ENCODE assay signal across 10 cellular contexts in the genomic region with DNA sequence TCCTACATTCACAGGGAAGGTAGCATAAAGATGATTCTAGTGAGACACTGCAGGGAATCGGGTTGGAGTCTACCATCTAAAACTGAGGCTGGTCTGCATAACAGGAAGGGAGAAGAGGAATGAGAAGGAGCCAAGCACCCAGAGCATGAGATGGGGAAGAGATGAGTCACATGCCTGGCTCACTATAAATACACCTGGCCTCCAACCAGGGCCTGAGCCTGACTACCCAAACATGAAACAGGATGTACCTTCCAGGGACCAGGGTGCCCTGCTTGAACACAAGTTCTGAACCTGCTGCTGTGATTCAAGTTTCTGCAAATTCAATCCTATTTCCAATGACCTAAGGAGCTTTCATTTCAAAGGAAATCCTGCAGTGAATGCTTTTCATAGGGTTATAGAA. TPM values are rescaled to one million over a fixed set of nuclear protein-coding genes. Genes with fewer than 3 reads are reported as not detected.
A peak's percentile ranks its signal among the peaks of the same experiment; 100 is the strongest.
DNase-seq lines count a peak whose midpoint lies in the region; ATAC-seq, FAIRE-seq and TF ChIP-seq lines count a peak whose summit lies in the region.
"Had no signal": no experiment of that assay in that cellular context is flagged by ENCODE, and none has a peak within 500 bp of the region (broad histone marks: within the 10 kb centered on the region; RNA-seq: fewer than 3 reads in every experiment).

No MANE protein-coding gene starts in this region.

- no peaks in the 10 kb centered on the region for H3K27me3 Mint-ChIP-seq in activated CD8-positive, alpha-beta T cell treated with anti-CD3 and anti-CD28 coated beads for 36 hours
- H3K27me3 Mint-ChIP-seq in activated CD8-positive, alpha-beta T cell treated with anti-CD3 and anti-CD28 coated beads, Interleukin-2, amount 10 ng/mL, durations not matched to agents 7 days and 5 days (ENCODE audit: low read depth), result no peaks in the 10 kb centered on the region
- H3K27me3 Mint-ChIP-seq in stimulated activated naive CD8-positive, alpha-beta T cell treated with anti-CD3 and anti-CD28 coated beads, Interleukin-15, Interleukin-2, amounts not matched to agents 100 ng/mL and 50 ng/mL, for 24 hours, result no peaks in the 10 kb centered on the region
- H3K27me3 Mint-ChIP-seq in GM23338 (ENCODE audit: insufficient read depth, low read depth, poor library complexity), result peaks cover 5% of the 10 kb centered on the region
- H3K27me3 Mint-ChIP-seq: B cell had no signal

- peak; percentile 72 for ATAC-seq in activated CD8-positive, alpha-beta T cell treated with anti-CD3 and anti-CD28 coated beads for 36 hours
- no peak for ATAC-seq in activated CD8-positive, alpha-beta T cell treated with anti-CD3 and anti-CD28 coated beads, Interleukin-2, amount 10 ng/mL, durations not matched to agents 7 days and 5 days
- ATAC-seq in HG03342 (IDR thresholded peaks at IDR 0.05; ENCODE audit: unreplicated experiment), result peak; percentile 56
- ATAC-seq in GM23338, result no peak

- peak overlapping the region; percentile 75 for H3K27ac Mint-ChIP-seq in activated CD8-positive, alpha-beta T cell treated with anti-CD3 and anti-CD28 coated beads for 36 hours
- H3K27ac Mint-ChIP-seq in activated CD8-positive, alpha-beta T cell treated with anti-CD3 and anti-CD28 coated beads, Interleukin-2, amount 10 ng/mL, durations not matched to agents 7 days and 5 days, result no peak overlapping the region
- peak overlapping the region; percentile 59 for H3K27ac Mint-ChIP-seq in stimulated activated naive CD8-positive, alpha-beta T cell treated with anti-CD3 and anti-CD28 coated beads, Interleukin-15, Interleukin-2, amounts not matched to agents 100 ng/mL and 50 ng/mL, for 24 hours
- no peak overlapping the region for H3K27ac Mint-ChIP-seq in GM23338
- H3K27ac Mint-ChIP-seq: B cell had no signal

- H2AFZ ChIP-seq in GM23338, result no peak overlapping the region

- no peak for TF ChIP-seq CTCF in activated CD8-positive, alpha-beta T cell treated with anti-CD3 and anti-CD28 coated beads for 36 hours (IDR thresholded peaks at IDR 0.05)
- TF ChIP-seq CTCF in bronchial epithelial cell (IDR thresholded peaks at IDR 0.05; ENCODE audit: insufficient read depth, low read length, severe bottlenecking), result no peak
- no peak for TF ChIP-seq CTCF in GM23338 (conservative IDR thresholded peaks at IDR 0.05; ENCODE audit: low read depth in 2 of 2)

- H3K27me3 ChIP-seq in bronchial epithelial cell (ENCODE audit: control insufficient read depth, insufficient read depth, low read length) (no peaks in the 10 kb centered on the region), GM23338 (ENCODE audit: insufficient read depth) (no peaks in the 10 kb centered on the region)

- no peak overlapping the region for H3K4me2 ChIP-seq in GM23338

- no peaks in the 10 kb centered on the region for H3F3A ChIP-seq in GM23338 (replicated peaks; ENCODE audit: low read depth)

- H3K4me1 Mint-ChIP-seq in activated CD8-positive, alpha-beta T cell treated with anti-CD3 and anti-CD28 coated beads for 36 hours (ENCODE audit: low read depth), result peaks cover 53% of the 10 kb centered on the region
- H3K4me1 Mint-ChIP-seq in activated CD8-positive, alpha-beta T cell treated with anti-CD3 and anti-CD28 coated beads, Interleukin-2, amount 10 ng/mL, durations not matched to agents 7 days and 5 days (ENCODE audit: low read depth), result peaks cover 20% of the 10 kb centered on the region
- H3K4me1 Mint-ChIP-seq in stimulated activated naive CD8-positive, alpha-beta T cell treated with anti-CD3 and anti-CD28 coated beads, Interleukin-15, Interleukin-2, amounts not matched to agents 100 ng/mL and 50 ng/mL, for 24 hours (ENCODE audit: low read depth), result peaks cover 73% of the 10 kb centered on the region
- H3K4me1 Mint-ChIP-seq in GM23338, result peaks cover 44% of the 10 kb centered on the region

- H3K36me3 ChIP-seq in bronchial epithelial cell (ENCODE audit: control insufficient read depth, insufficient read depth, low read length) (no peaks in the 10 kb centered on the region), GM23338 (ENCODE audit: insufficient read depth) (no peaks in the 10 kb centered on the region)

- H3K4me3 ChIP-seq in bronchial epithelial cell (ENCODE audit: low read depth, low read length), result no peak overlapping the region
- H3K4me3 ChIP-seq in GM23338, result no peak overlapping the region

- H4K20me1 ChIP-seq in GM23338 (replicated peaks; ENCODE audit: insufficient read depth), result no peaks in the 10 kb centered on the region

- intact Hi-C loops in activated CD8-positive, alpha-beta T cell treated with anti-CD3 and anti-CD28 coated beads for 36 hours (cut with micrococcal nuclease), result no loop called here

- H3K4me3 Mint-ChIP-seq in activated CD8-positive, alpha-beta T cell treated with anti-CD3 and anti-CD28 coated beads for 36 hours, result no peak overlapping the region
- H3K4me3 Mint-ChIP-seq in activated CD8-positive, alpha-beta T cell treated with anti-CD3 and anti-CD28 coated beads, Interleukin-2, amount 10 ng/mL, durations not matched to agents 7 days and 5 days, result no peak overlapping the region
- no peak overlapping the region for H3K4me3 Mint-ChIP-seq in stimulated activated naive CD8-positive, alpha-beta T cell treated with anti-CD3 and anti-CD28 coated beads, Interleukin-15, Interleukin-2, amounts not matched to agents 100 ng/mL and 50 ng/mL, for 24 hours
- no peak overlapping the region for H3K4me3 Mint-ChIP-seq in GM23338
- H3K4me3 Mint-ChIP-seq: B cell had no signal

- POLR2A ChIA-PET in activated CD8-positive, alpha-beta T cell treated with anti-CD3 and anti-CD28 coated beads for 36 hours (lab: Charles Lee), result no interaction called here
- POLR2A ChIA-PET in activated CD8-positive, alpha-beta T cell treated with anti-CD3 and anti-CD28 coated beads, Interleukin-2, amount 10 ng/mL, durations not matched to agents 7 days and 5 days (lab: Charles Lee), result no interaction called here

- FAIRE-seq in bronchial epithelial cell (lab: Jason Lieb, UNC), result no peak

- no peak overlapping the region for H3K27ac ChIP-seq in GM23338 (ENCODE audit: low read depth)
- H3K27ac ChIP-seq: VCaP had no signal

- H3K79me2 ChIP-seq in GM23338 (replicated peaks; ENCODE audit: insufficient read depth), result peaks cover 29% of the 10 kb centered on the region

- H3K9me2 ChIP-seq in GM23338 (ENCODE audit: insufficient read depth), result no peaks in the 10 kb centered on the region

- CTCF ChIA-PET in activated CD8-positive, alpha-beta T cell treated with anti-CD3 and anti-CD28 coated beads for 36 hours (lab: Charles Lee), result no interaction called here
- CTCF ChIA-PET in activated CD8-positive, alpha-beta T cell treated with anti-CD3 and anti-CD28 coated beads, Interleukin-2, amount 10 ng/mL, durations not matched to agents 7 days and 5 days (lab: Charles Lee), result no interaction called here

- peak; percentile 26 for DNase-seq in activated CD8-positive, alpha-beta T cell treated with anti-CD3 and anti-CD28 coated beads for 36 hours
- DNase-seq in activated CD8-positive, alpha-beta T cell treated with anti-CD3 and anti-CD28 coated beads, Interleukin-2, amount 10 ng/mL, durations not matched to agents 7 days and 5 days, result no peak
- peak; percentile 76 for DNase-seq in bronchial epithelial cell (ENCODE audit: low read depth)
- no peak for DNase-seq in GM23338 (ENCODE audit: low spot score)
- no peak for DNase-seq in MV-4-11 (lab: John Stamatoyannopoulos, UW)
- DNase-seq in AG08396 (ENCODE audit: low spot score), result no peak

- H3K9me3 Mint-ChIP-seq in activated CD8-positive, alpha-beta T cell treated with anti-CD3 and anti-CD28 coated beads for 36 hours, result peaks cover 14% of the 10 kb centered on the region
- peaks cover 7% of the 10 kb centered on the region for H3K9me3 Mint-ChIP-seq in activated CD8-positive, alpha-beta T cell treated with anti-CD3 and anti-CD28 coated beads, Interleukin-2, amount 10 ng/mL, durations not matched to agents 7 days and 5 days (ENCODE audit: insufficient read depth)
- peaks cover 14% of the 10 kb centered on the region for H3K9me3 Mint-ChIP-seq in stimulated activated naive CD8-positive, alpha-beta T cell treated with anti-CD3 and anti-CD28 coated beads, Interleukin-15, Interleukin-2, amounts not matched to agents 100 ng/mL and 50 ng/mL, for 24 hours
- H3K9me3 Mint-ChIP-seq in GM23338, result peaks cover 15% of the 10 kb centered on the region

- 0 out of 2 replicates have a peak, but pooled peaks cover 6% of the 10 kb centered on the region for H3K4me1 ChIP-seq in GM23338 (ENCODE audit: insufficient read depth)

- H3K36me3 Mint-ChIP-seq in activated CD8-positive, alpha-beta T cell treated with anti-CD3 and anti-CD28 coated beads for 36 hours (ENCODE audit: low read depth), result peaks cover 22% of the 10 kb centered on the region
- peaks cover 26% of the 10 kb centered on the region for H3K36me3 Mint-ChIP-seq in activated CD8-positive, alpha-beta T cell treated with anti-CD3 and anti-CD28 coated beads, Interleukin-2, amount 10 ng/mL, durations not matched to agents 7 days and 5 days (ENCODE audit: low read depth)
- H3K36me3 Mint-ChIP-seq in stimulated activated naive CD8-positive, alpha-beta T cell treated with anti-CD3 and anti-CD28 coated beads, Interleukin-15, Interleukin-2, amounts not matched to agents 100 ng/mL and 50 ng/mL, for 24 hours (ENCODE audit: low read depth), result peaks cover 14% of the 10 kb centered on the region
- peaks cover 26% of the 10 kb centered on the region for H3K36me3 Mint-ChIP-seq in GM23338 (ENCODE audit: low read depth)

TF ChIP-seq in GM23338, 12 proteins besides CTCF, POLR2A, EP300 and RAD21 (continues in another document):
- TF ChIP-seq POLR2AphosphoS5 (IDR thresholded peaks at IDR 0.05; ENCODE audit: low read depth) (no peak), ZNF331 (CRISPR knock-in tag; IDR thresholded peaks at IDR 0.05; ENCODE audit: low read depth) (no peak), JUNB (IDR thresholded peaks at IDR 0.05; ENCODE audit: unreplicated experiment) (no peak), STAT1 (IDR thresholded peaks at IDR 0.05; ENCODE audit: unreplicated experiment) (no peak), CREB1 (CRISPR knock-in tag; IDR thresholded peaks at IDR 0.05; ENCODE audit: low read depth) (no peak), ZNF114 (CRISPR knock-in tag; IDR thresholded peaks at IDR 0.05) (no peak)
- TF ChIP-seq, protein P1, sequence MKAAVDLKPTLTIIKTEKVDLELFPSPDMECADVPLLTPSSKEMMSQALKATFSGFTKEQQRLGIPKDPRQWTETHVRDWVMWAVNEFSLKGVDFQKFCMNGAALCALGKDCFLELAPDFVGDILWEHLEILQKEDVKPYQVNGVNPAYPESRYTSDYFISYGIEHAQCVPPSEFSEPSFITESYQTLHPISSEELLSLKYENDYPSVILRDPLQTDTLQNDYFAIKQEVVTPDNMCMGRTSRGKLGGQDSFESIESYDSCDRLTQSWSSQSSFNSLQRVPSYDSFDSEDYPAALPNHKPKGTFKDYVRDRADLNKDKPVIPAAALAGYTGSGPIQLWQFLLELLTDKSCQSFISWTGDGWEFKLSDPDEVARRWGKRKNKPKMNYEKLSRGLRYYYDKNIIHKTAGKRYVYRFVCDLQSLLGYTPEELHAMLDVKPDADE (IDR thresholded peaks at IDR 0.05), result no peak

RNA-seq across cellular contexts. Expression of a gene that starts 24.9 kb away (rescaled TPM):
- 10 to 100 TPM; 11.9 to 12.6 TPM for total RNA-seq in activated CD8-positive, alpha-beta T cell treated with anti-CD3 and anti-CD28 coated beads for 36 hours
- 10 to 100 TPM; 19.7 to 19.8 TPM for total RNA-seq in activated CD8-positive, alpha-beta T cell treated with anti-CD3 and anti-CD28 coated beads, Interleukin-2, amount 10 ng/mL, durations not matched to agents 7 days and 5 days
- 7.7 and 10.8 TPM in 2 replicates for total RNA-seq in bronchial epithelial cell
- 6.4 and 7.2 TPM in 2 replicates for total RNA-seq in GM23338 (2014; rRNA removed; shearing (Covaris generic))
- 2.3 and 2.6 TPM in 2 replicates for polyA plus RNA-seq in GM23338 (2016; fragmentation: Nextera tagmentation; extraction: Ambion mirVana)

Comparison
In these comparisons a context has a peak if more than half of its experiments do, and no peak if none do; other contexts are left out.
1. ATAC-seq: peak in activated CD8-positive, alpha-beta T cell treated with anti-CD3 and anti-CD28 coated beads for 36 hours (single experiment) and HG03342 (single experiment); none in activated CD8-positive, alpha-beta T cell treated with anti-CD3 and anti-CD28 coated beads, Interleukin-2, amount 10 ng/mL, durations not matched to agents 7 days and 5 days (single experiment) and GM23338 (single experiment).
2. DNase-seq: peak in activated CD8-positive, alpha-beta T cell treated with anti-CD3 and anti-CD28 coated beads for 36 hours (single experiment) and bronchial epithelial cell (single experiment); none in activated CD8-positive, alpha-beta T cell treated with anti-CD3 and anti-CD28 coated beads, Interleukin-2, amount 10 ng/mL, durations not matched to agents 7 days and 5 days (single experiment), GM23338 (single experiment), MV-4-11 (single experiment) and AG08396 (single experiment).
3. H3K27ac Mint-ChIP-seq: peak in activated CD8-positive, alpha-beta T cell treated with anti-CD3 and anti-CD28 coated beads for 36 hours (single experiment) and stimulated activated naive CD8-positive, alpha-beta T cell treated with anti-CD3 and anti-CD28 coated beads, Interleukin-15, Interleukin-2, amounts not matched to agents 100 ng/mL and 50 ng/mL, for 24 hours (single experiment); none in activated CD8-positive, alpha-beta T cell treated with anti-CD3 and anti-CD28 coated beads, Interleukin-2, amount 10 ng/mL, durations not matched to agents 7 days and 5 days (single experiment) and GM23338 (single experiment).